20 cellular contexts compared by ENCODE assay signal in genomic region chr9:85569988-85570387, GRCh38.
A peak's percentile ranks its signal among the peaks of the same experiment; 100 is the strongest.
DNase-seq lines count a peak whose midpoint lies in the region; ATAC-seq and TF ChIP-seq lines count a peak whose summit lies in the region.
"Had no signal": no experiment of that assay in that cellular context is flagged by ENCODE, and none has a peak within 500 bp of the region (broad histone marks: within the 10 kb centered on the region; RNA-seq: fewer than 3 reads in every experiment).

No MANE protein-coding gene starts in this region.

- CTCF ChIA-PET in mammary epithelial cell (lab: Charles Lee; ENCODE audit: low non-redundant PET), result no interaction called here
- CTCF ChIA-PET in activated CD4-positive, alpha-beta memory T cell treated with anti-CD3 and anti-CD28 coated beads for 36 hours (lab: Charles Lee), result interaction anchor here (1.8 kb wide), 1 partner anchor 40 kb away, joined by 10 read pairs; no protein-coding TSS in a partner anchor

- H3K4me3 Mint-ChIP-seq in activated CD4-positive, alpha-beta memory T cell treated with anti-CD3 and anti-CD28 coated beads for 36 hours, result no peak overlapping the region
- H3K4me3 Mint-ChIP-seq: brain; neural progenitor cell; stimulated activated memory B cell treated with anti-CD40 and anti-IgM and Interleukin-4, amounts not matched to agents 10 μg/mL and 1 μg/mL and 100 μg/mL, for 72 hours had no signal

- no peaks in the 10 kb centered on the region for H3K4me1 Mint-ChIP-seq in activated CD4-positive, alpha-beta memory T cell treated with anti-CD3 and anti-CD28 coated beads for 36 hours (ENCODE audit: low read depth)
- H3K4me1 Mint-ChIP-seq: brain; stimulated activated memory B cell treated with anti-CD40 and anti-IgM and Interleukin-4, amounts not matched to agents 10 μg/mL and 1 μg/mL and 100 μg/mL, for 72 hours had no signal

- no peaks in the 10 kb centered on the region for H4K20me1 ChIP-seq in mammary epithelial cell (ENCODE audit: insufficient read depth, low read length)
- H4K20me1 ChIP-seq: BLaER1 had no signal

- no peaks in the 10 kb centered on the region for H3K9me3 ChIP-seq in mammary epithelial cell (replicated peaks; ENCODE audit: insufficient read depth, low read length)
- H3K9me3 ChIP-seq: uterus had no signal

- H2AFZ ChIP-seq in mammary epithelial cell (ENCODE audit: low read depth, low read length), result no peak overlapping the region
- H2AFZ ChIP-seq: neural progenitor cell had no signal

- POLR2A ChIA-PET in activated CD4-positive, alpha-beta memory T cell treated with anti-CD3 and anti-CD28 coated beads for 36 hours (lab: Charles Lee), result no interaction called here

- no peak overlapping the region for H3K4me2 ChIP-seq in mammary epithelial cell (ENCODE audit: insufficient read depth, low read depth, low read length)
- H3K4me2 ChIP-seq: BLaER1, neural progenitor cell had no signal

- H3K36me3 ChIP-seq in mammary epithelial cell (ENCODE audit: insufficient read depth, low read length), result no peaks in the 10 kb centered on the region
- H3K36me3 ChIP-seq: neural progenitor cell, uterus had no signal

- H3K27me3 ChIP-seq in mammary epithelial cell (ENCODE audit: insufficient read depth, low read length), result no peaks in the 10 kb centered on the region
- H3K27me3 ChIP-seq: BLaER1, neural progenitor cell, uterus had no signal

- H3K79me2 ChIP-seq in mammary epithelial cell (ENCODE audit: insufficient read depth, low read length), result no peaks in the 10 kb centered on the region

- peaks cover 32% of the 10 kb centered on the region for H3K36me3 Mint-ChIP-seq in activated CD4-positive, alpha-beta memory T cell treated with anti-CD3 and anti-CD28 coated beads for 36 hours

- intact Hi-C loops in mammary epithelial cell (cut with micrococcal nuclease) (no loop called here), lower leg skin (cut with DNase I; ENCODE audit: low total_unique reads) (no loop called here)
- intact Hi-C loops in activated CD4-positive, alpha-beta memory T cell treated with anti-CD3 and anti-CD28 coated beads for 36 hours (cut with micrococcal nuclease), result no loop called here

- dilution Hi-C loops in mammary epithelial cell (cut with HindIII; ENCODE audit: low sequenced_read_pairs), result no loop called here

- no TSS peak for BruUV-seq in mammary epithelial cell (replicated peaks; lab: Mats Ljungman, UMichigan)

- DNase-seq in Caki2 (ENCODE audit: low read depth), result peak; percentile 2
- peak; percentile 3 for DNase-seq in HPDE6-E6E7 (ENCODE audit: extremely low spot score)
- peak; percentile 68 for DNase-seq in mammary epithelial cell
- DNase-seq in lung microvascular endothelial cell (ENCODE audit: low read depth in 2 of 2), result peak; percentile 33 to 79
- no peak for DNase-seq in lower leg skin (ENCODE audit: low spot score in 2 of 2)
- DNase-seq in activated CD4-positive, alpha-beta memory T cell treated with anti-CD3 and anti-CD28 coated beads for 36 hours, result no peak
- DNase-seq: activated effector memory CD4-positive, alpha-beta T cell treated with anti-CD3 and anti-CD28 coated beads, Interleukin-2, amount 50 U/mL, for 16 hours; DMS79; foreskin melanocyte; Kasumi-1; NCI-H187 treated with DMSO at 0.1 percent for 48 hours; NCI-H510A; uterus had no signal

- 16% methylated on average over 2 of the region's 2 CpGs for WGBS in mammary epithelial cell (ENCODE audit: low coverage, missing lambda C conversion rate)
- WGBS in lower leg skin, 2 donors, result 43 to 44% methylated on average over 2 of the region's 2 CpGs

- no peak overlapping the region for H3K4me3 ChIP-seq in mammary epithelial cell (replicated peaks in 1 of 3; ENCODE audit: insufficient read depth in 1 of 3, low read depth in 2 of 3, low read length in 3 of 3)
- no peak overlapping the region for H3K4me3 ChIP-seq in lower leg skin (ENCODE audit: low read depth, poor library complexity, severe bottlenecking)
- H3K4me3 ChIP-seq: BLaER1, neural progenitor cell, uterus had no signal

- TF ChIP-seq CTCF in mammary epithelial cell (conservative IDR thresholded peaks at IDR 0.05 in 1 of 2, IDR thresholded peaks at IDR 0.05 in 1 of 2; ENCODE audit: extremely low read depth in 1 of 2, insufficient read depth in 1 of 2, low read depth in 1 of 2, low read length in 2 of 2) (no peak), lower leg skin (IDR thresholded peaks at IDR 0.05) (no peak)

- no peak overlapping the region for H3K27ac Mint-ChIP-seq in activated CD4-positive, alpha-beta memory T cell treated with anti-CD3 and anti-CD28 coated beads for 36 hours
- H3K27ac Mint-ChIP-seq: brain; neural progenitor cell; stimulated activated memory B cell treated with anti-CD40 and anti-IgM and Interleukin-4, amounts not matched to agents 10 μg/mL and 1 μg/mL and 100 μg/mL, for 72 hours had no signal

- TF ChIP-seq POLR2A in lower leg skin (IDR thresholded peaks at IDR 0.05), result no peak

- no peaks in the 10 kb centered on the region for H3K9me3 Mint-ChIP-seq in activated CD4-positive, alpha-beta memory T cell treated with anti-CD3 and anti-CD28 coated beads for 36 hours
- H3K9me3 Mint-ChIP-seq: stimulated activated memory B cell treated with anti-CD40 and anti-IgM and Interleukin-4, amounts not matched to agents 10 μg/mL and 1 μg/mL and 100 μg/mL, for 72 hours had no signal

- peaks cover 8% of the 10 kb centered on the region for H3K4me1 ChIP-seq in mammary epithelial cell (ENCODE audit: insufficient read depth, low read length)
- H3K4me1 ChIP-seq: BLaER1, neural progenitor cell, uterus had no signal

- ATAC-seq in HG02759 (IDR thresholded peaks at IDR 0.05; ENCODE audit: unreplicated experiment) (no peak), GM21367 (IDR thresholded peaks at IDR 0.05; ENCODE audit: unreplicated experiment) (no peak)
- ATAC-seq: stimulated activated memory B cell treated with anti-CD40 and anti-IgM and Interleukin-4, amounts not matched to agents 10 μg/mL and 1 μg/mL and 100 μg/mL, for 72 hours had no signal

- H3K27ac ChIP-seq in mammary epithelial cell (ENCODE audit: insufficient read depth, low read depth, low read length), result no peak overlapping the region
- H3K27ac ChIP-seq: BLaER1, neural progenitor cell, uterus, VCaP had no signal

- H3K27me3 Mint-ChIP-seq in activated CD4-positive, alpha-beta memory T cell treated with anti-CD3 and anti-CD28 coated beads for 36 hours, result no peaks in the 10 kb centered on the region
- H3K27me3 Mint-ChIP-seq: brain; stimulated activated memory B cell treated with anti-CD40 and anti-IgM and Interleukin-4, amounts not matched to agents 10 μg/mL and 1 μg/mL and 100 μg/mL, for 72 hours had no signal

- in situ Hi-C loops in Caki2 (cut with HindIII; ENCODE audit: low pct_unique_long_range_greater_than_20kb, low sequenced_read_pairs) (no loop called here), mammary epithelial cell (cut with MboI; ENCODE audit: low sequenced_read_pairs in 2 of 2) (no loop called here)

- no peak overlapping the region for H3K9ac ChIP-seq in mammary epithelial cell (ENCODE audit: insufficient read depth, low read length)
- H3K9ac ChIP-seq: BLaER1, neural progenitor cell had no signal

Comparison
In these comparisons a context has a peak if more than half of its experiments do, and no peak if none do; other contexts are left out.
1. DNase-seq: peak in Caki2 (single experiment), HPDE6-E6E7 (single experiment), mammary epithelial cell (single experiment) and lung microvascular endothelial cell (2 of 2); none in lower leg skin (0 of 2) and activated CD4-positive, alpha-beta memory T cell treated with anti-CD3 and anti-CD28 coated beads for 36 hours (single experiment).